In genomic region chr11:73597956-73598718, GRCh38 we compare ENCODE assay signal across 8 cellular contexts. TPM values are rescaled to one million over a fixed set of nuclear protein-coding genes. Genes with fewer than 3 reads are reported as not detected.
DNase-seq lines count a peak whose midpoint lies in the region; ATAC-seq and TF ChIP-seq lines count a peak whose summit lies in the region.

Gene FAM168A (minus strand): TSS chr11:73598112. CDS start chr11:73468474, 129,638 bp downstream.

- no peaks in the 10 kb centered on the region for H3K9me3 Mint-ChIP-seq in T-helper 2 cell treated with Interferon-gamma antibody and Interleukin-4, amounts not matched to agents 5 μg/mL and 100 μg/mL, for 36 hours

- H3K4me3 ChIP-seq in ascending aorta (peak within 1 kb of the TSS; percentile 79 to 86), right cardiac atrium (ENCODE audit: low read length) (peak within 1 kb of the TSS; percentile 95), uterus (peak within 1 kb of the TSS; percentile 97 to 100)

- DNase-seq in NCI-H1930 (lab: John Stamatoyannopoulos, UW): peak; percentile 92 to 96
- DNase-seq in T-helper 2 cell treated with Interferon-gamma antibody and Interleukin-4, amounts not matched to agents 5 μg/mL and 100 μg/mL, for 36 hours (ENCODE audit: low spot score): peak; percentile 89
- DNase-seq in ascending aorta (ENCODE audit: low spot score in 2 of 2): peak; percentile 76 to 96
- DNase-seq in right cardiac atrium: peak; percentile 97 to 99 (median 99)
- DNase-seq in pulmonary artery endothelial cell (ENCODE audit: low read depth, low spot score): peak; percentile 90
- DNase-seq in uterus: peak; percentile 94 to 95

- peak within 1 kb of the TSS; percentile 93 for H3K27ac Mint-ChIP-seq in T-helper 2 cell treated with Interferon-gamma antibody and Interleukin-4, amounts not matched to agents 5 μg/mL and 100 μg/mL, for 36 hours

- no peaks in the 10 kb centered on the region for H3K9me3 ChIP-seq in ascending aorta
- H3K9me3 ChIP-seq in right cardiac atrium (ENCODE audit: control insufficient read depth, low read length): no peaks in the 10 kb centered on the region
- no peaks in the 10 kb centered on the region for H3K9me3 ChIP-seq in uterus

- WGBS in right cardiac atrium: under 1% methylated on average over 64 of the region's 64 CpGs

- peaks cover 10% of the 10 kb centered on the region for H3K36me3 Mint-ChIP-seq in T-helper 2 cell treated with Interferon-gamma antibody and Interleukin-4, amounts not matched to agents 5 μg/mL and 100 μg/mL, for 36 hours (ENCODE audit: low read depth)

- intact Hi-C loops in ascending aorta (cut with DNase I): loop anchor here (1.0 to 5.0 kb wide), 4 partner anchors 49 to 384 kb away; partner anchors contain the start of genes MRPL48, RAB6A and UCP2
- intact Hi-C loops in right cardiac atrium (cut with DNase I): loop anchor here in 1 of 4 donors (10.0 kb wide), 1 partner anchor 193 kb away; no protein-coding TSS in a partner anchor
- intact Hi-C loops in uterus (cut with DNase I; ENCODE audit: low total_unique reads): no loop called here

- no peaks in the 10 kb centered on the region for H3K27me3 ChIP-seq in ascending aorta
- H3K27me3 ChIP-seq in right cardiac atrium (ENCODE audit: control insufficient read depth, insufficient read depth): no peaks in the 10 kb centered on the region
- no peaks in the 10 kb centered on the region for H3K27me3 ChIP-seq in uterus

- peaks cover 35% of the 10 kb centered on the region for H3K4me1 Mint-ChIP-seq in T-helper 2 cell treated with Interferon-gamma antibody and Interleukin-4, amounts not matched to agents 5 μg/mL and 100 μg/mL, for 36 hours (ENCODE audit: low read depth)

- H3K27me3 Mint-ChIP-seq in T-helper 2 cell treated with Interferon-gamma antibody and Interleukin-4, amounts not matched to agents 5 μg/mL and 100 μg/mL, for 36 hours (ENCODE audit: low read depth): no peaks in the 10 kb centered on the region

- ATAC-seq in GM18502 (IDR thresholded peaks at IDR 0.05; ENCODE audit: poor library complexity, unreplicated experiment): peak; percentile 92
- peak; percentile 95 for ATAC-seq in HG02970 (IDR thresholded peaks at IDR 0.05; ENCODE audit: low FRiP score, unreplicated experiment)
- peak; percentile 99 for ATAC-seq in right cardiac atrium

- peak within 1 kb of the TSS; percentile 93 for H3K4me3 Mint-ChIP-seq in T-helper 2 cell treated with Interferon-gamma antibody and Interleukin-4, amounts not matched to agents 5 μg/mL and 100 μg/mL, for 36 hours

- H3K27ac ChIP-seq in ascending aorta (peak within 1 kb of the TSS; percentile 68 to 81), right cardiac atrium (ENCODE audit: low read length) (peak within 1 kb of the TSS; percentile 87), uterus (peak within 1 kb of the TSS; percentile 82 to 92)

- TF ChIP-seq CTCF in ascending aorta (IDR thresholded peaks at IDR 0.05) (peak in 2 of 3 experiments; percentile 33 to 38), uterus (IDR thresholded peaks at IDR 0.05) (peak in 1 of 4 experiments; percentile 41)

- H3K36me3 ChIP-seq in ascending aorta (no peaks in the 10 kb centered on the region), uterus (no peaks in the 10 kb centered on the region)

- H3K4me1 ChIP-seq in ascending aorta (peaks cover 0 to 10% of the 10 kb centered on the region in 2 donors), right cardiac atrium (ENCODE audit: control insufficient read depth, insufficient read depth, low read length) (peaks cover 12% of the 10 kb centered on the region), uterus (peaks cover 6% of the 10 kb centered on the region in 2 donors)

- peak; percentile 46 to 82 for TF ChIP-seq POLR2A in uterus (IDR thresholded peaks at IDR 0.05)

RNA-seq across cellular contexts. Expression of gene FAM168A, which starts in this region (rescaled TPM):
- 44.1 TPM for total RNA-seq in ascending aorta
- total RNA-seq in right cardiac atrium: 10 to 100 TPM; 35.8 to 46.2 (median 41.2) TPM
- polyA plus RNA-seq in right cardiac atrium: 14.2 TPM
- total RNA-seq in pulmonary artery endothelial cell: 8.4 and 10.9 TPM in 2 replicates
- 10 to 100 TPM in 3 of 4 donors, 1 to 10 TPM in 1; 7.9 to 50.3 (median 25.8) TPM for total RNA-seq in uterus

Comparison
In these comparisons a context has a peak if more than half of its experiments do, and no peak if none do; other contexts are left out.
1. Peak in every context shown above with its lines: DNase-seq, ATAC-seq, H3K4me3 ChIP-seq and H3K27ac ChIP-seq.